8 cellular contexts compared by ENCODE assay signal in the genomic region with DNA sequence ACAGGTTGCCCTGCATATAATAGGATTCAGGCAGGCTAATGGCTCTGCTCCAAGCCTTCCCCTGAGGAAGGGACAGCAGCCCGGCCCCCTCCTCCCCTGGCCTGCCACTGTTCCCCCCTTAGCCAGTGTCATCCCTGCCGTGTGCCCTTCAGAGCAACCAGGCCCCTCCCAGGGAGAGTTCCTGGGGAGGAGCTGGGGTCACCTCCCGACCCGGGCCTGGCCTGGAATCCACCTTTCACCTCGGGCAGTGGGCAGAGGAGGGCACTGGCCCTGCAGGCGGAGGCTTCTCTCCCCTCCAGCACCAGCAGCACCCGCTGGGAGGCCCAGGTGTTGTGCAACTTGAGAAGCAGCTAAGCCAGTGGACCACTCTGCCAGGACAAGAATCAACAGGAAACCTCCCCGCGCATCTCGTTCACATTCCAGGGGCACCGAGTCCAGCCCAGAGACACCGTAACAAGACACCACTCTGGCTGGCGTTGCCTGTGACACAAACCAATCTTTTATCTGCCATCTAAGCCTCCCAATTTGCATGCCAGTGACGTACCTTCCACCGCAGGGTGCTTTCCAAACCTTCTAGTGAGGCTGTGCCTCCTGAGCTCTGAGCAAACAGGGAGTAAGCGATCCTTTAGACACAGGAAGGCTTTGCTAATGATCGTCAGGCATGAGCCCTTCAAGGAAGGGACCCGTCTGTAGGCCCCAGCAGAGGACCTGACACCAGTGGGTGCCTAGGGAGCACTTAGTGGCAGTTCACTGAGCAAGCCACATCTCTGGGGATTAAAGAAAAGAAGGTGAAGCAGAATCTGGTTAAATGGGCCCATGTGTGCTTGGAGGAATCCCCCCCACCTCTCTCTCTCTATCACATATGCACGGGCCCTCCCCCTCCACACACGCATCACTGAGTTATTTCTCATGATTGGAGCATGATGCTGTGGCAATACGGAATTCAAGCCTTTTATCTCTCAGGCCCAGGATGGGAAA.
DNase-seq lines count a peak whose midpoint lies in the region; FAIRE-seq and TF ChIP-seq lines count a peak whose summit lies in the region.

No MANE protein-coding gene starts in this region.

- H3K4ac ChIP-seq in H9 (ENCODE audit: low read depth, low read length) (no peak overlapping the region), trophoblast cell (ENCODE audit: low read depth, low read length) (peak overlapping the region; percentile 9)

- H3K18ac ChIP-seq in H9 (ENCODE audit: insufficient read length, low read depth, low read length) (peak overlapping the region; percentile 36), trophoblast cell (ENCODE audit: low read length) (peak overlapping the region; percentile 57)

- H3K79me2 ChIP-seq in H9 (ENCODE audit: insufficient read depth, low read length) (no peaks in the 10 kb centered on the region), trophoblast cell (ENCODE audit: control insufficient read depth, insufficient read depth, low read length, poor library complexity) (peaks cover 2% of the 10 kb centered on the region)

- H4K8ac ChIP-seq in H9 (replicated peaks; ENCODE audit: insufficient read length, low read depth, low read length) (no peak overlapping the region), trophoblast cell (ENCODE audit: low read depth, low read length) (peak overlapping the region; percentile 59)

- H3K4me1 Mint-ChIP-seq in H9 = peaks cover 38 to 54% of the 10 kb centered on the region in 2 experiments

- no peak overlapping the region for H4K5ac ChIP-seq in H9 (ENCODE audit: insufficient read length, low read depth, low read length)

- H4K12ac ChIP-seq in trophoblast cell (ENCODE audit: low read depth, low read length) = no peak overlapping the region

- H2BK12ac ChIP-seq in H9 (ENCODE audit: insufficient read length, low read depth, low read length) (no peak overlapping the region), trophoblast cell (ENCODE audit: low read length) (peak overlapping the region; percentile 47)

- H3K4me3 Mint-ChIP-seq in H9 = peak overlapping the region; percentile 19 to 27; a peak in 3 of 5 replicates

- H3K27ac ChIP-seq in H9 (ENCODE audit: insufficient read length, low read depth, low read length) = no peak overlapping the region
- H3K27ac ChIP-seq in epithelial cell of prostate = peak overlapping the region; percentile 84
- peak overlapping the region; percentile 51 for H3K27ac ChIP-seq in trophoblast cell (ENCODE audit: low read depth, low read length)

- peaks cover 3 to 5% of the 10 kb centered on the region in 2 experiments for H3K9me3 Mint-ChIP-seq in H9

- H3K4me1 ChIP-seq in H9 (ENCODE audit: insufficient read depth, low read length) (peaks cover 2% of the 10 kb centered on the region; the same call in 1 of the 2 replicates), trophoblast cell (ENCODE audit: control insufficient read depth in 1 of 2, insufficient read depth in 2 of 2, low read length in 2 of 2) (peaks cover 50 to 51% of the 10 kb centered on the region in 2 experiments)

- H3K27ac Mint-ChIP-seq in H9 = peak overlapping the region; percentile 87 to 96 (median 90); a peak in 6 of 7 replicates

- H4K91ac ChIP-seq in H9 (ENCODE audit: insufficient read length, low read depth, low read length) (no peak overlapping the region), trophoblast cell (ENCODE audit: low read depth, low read length) (peak overlapping the region; percentile 74)

- DNase-seq in GM12891 (ENCODE audit: insufficient read length, low spot score) (peak; percentile 77), H9 (peak; percentile 94), NCI-H1048 (lab: John Stamatoyannopoulos, UW) (peak; percentile 93), T-helper 22 cell (ENCODE audit: low read depth) (peak; percentile 37), epithelial cell of prostate (ENCODE audit: low read depth, low spot score) (peak; percentile 99), trophoblast cell (peak; percentile 99 to 100), globus pallidus (ENCODE audit: low spot score) (no peak), inferior parietal cortex (ENCODE audit: extremely low spot score) (no peak)

- no peak overlapping the region for H2AFZ ChIP-seq in H9 (ENCODE audit: low read length)
- H2AFZ ChIP-seq in trophoblast cell (ENCODE audit: insufficient read depth, low read length, poor library complexity) = peak overlapping the region; percentile 18

- peak; percentile 54; the same call in 1 of the 2 replicates for TF ChIP-seq POLR2A in GM12891 (IDR thresholded peaks at IDR 0.05; ENCODE audit: low read depth, low read length)

- peak overlapping the region; percentile 5 for H3K4me2 ChIP-seq in H9 (ENCODE audit: insufficient read depth, insufficient read length, low read length)
- H3K4me2 ChIP-seq in trophoblast cell (ENCODE audit: low read length) = no peak overlapping the region

- peaks cover 15% of the 10 kb centered on the region for H3K27me3 Mint-ChIP-seq in H9 (ENCODE audit: low read depth)

- no CpG with 5 or more reads among the region's 21 CpGs for WGBS in H9 (ENCODE audit: extremely low coverage, insufficient read length, low lambda C conversion rate)
- no CpG with 5 or more reads among the region's 21 CpGs for WGBS in trophoblast cell (ENCODE audit: extremely low coverage, insufficient coverage, insufficient read length)

- H3T11ph ChIP-seq in H9 (ENCODE audit: low read length) = no peak overlapping the region

- H3K27me3 ChIP-seq in H9 (ENCODE audit: insufficient read depth, low read length) (no peaks in the 10 kb centered on the region), trophoblast cell (ENCODE audit: insufficient read depth, low read length) (no peaks in the 10 kb centered on the region)

- no peaks in the 10 kb centered on the region for H3K23me2 ChIP-seq in H9 (ENCODE audit: insufficient read length, low read depth, low read length, poor library complexity, severe bottlenecking)

- no peak overlapping the region for H2BK5ac ChIP-seq in H9 (ENCODE audit: insufficient read length, low read length)
- H2BK5ac ChIP-seq in trophoblast cell (ENCODE audit: low read depth, low read length, poor library complexity) = peak overlapping the region; percentile 56

- no peak overlapping the region for H2BK20ac ChIP-seq in H9 (ENCODE audit: low read depth, low read length, poor library complexity, severe bottlenecking)

- peak; percentile 96 for FAIRE-seq in GM12891 (lab: Jason Lieb, UNC)

- H3K4me3 ChIP-seq in trophoblast cell (ENCODE audit: low read depth, low read length) = no peak overlapping the region

- peaks cover 0 to 5% (median 3%) of the 10 kb centered on the region in 3 experiments; a peak in 4 of 7 replicates for H3K36me3 Mint-ChIP-seq in H9 (ENCODE audit: insufficient read depth in 1 of 3, low read depth in 3 of 3)

- H3K9ac ChIP-seq in H9 (ENCODE audit: extremely low read depth, insufficient read length, low read length) (no peak overlapping the region), trophoblast cell (ENCODE audit: low read length) (no peak overlapping the region)

- H2AK5ac ChIP-seq in H9 (ENCODE audit: insufficient read length, low read length) (no peak overlapping the region), trophoblast cell (ENCODE audit: low read length) (peak overlapping the region; percentile 24)

- no peaks in the 10 kb centered on the region for H3K36me3 ChIP-seq in trophoblast cell (ENCODE audit: control insufficient read depth in 1 of 2, insufficient read depth in 2 of 2, low read length in 2 of 2)

- H3K79me1 ChIP-seq in H9 (ENCODE audit: insufficient read depth, low read depth, low read length, poor library complexity, severe bottlenecking) = no peaks in the 10 kb centered on the region
- peaks cover 30% of the 10 kb centered on the region for H3K79me1 ChIP-seq in trophoblast cell (ENCODE audit: low read length)

- H3K14ac ChIP-seq in H9 (ENCODE audit: insufficient read depth, low read length) = peak overlapping the region; percentile 60
- peak overlapping the region; percentile 69 for H3K14ac ChIP-seq in trophoblast cell (ENCODE audit: low read length)

- H2BK120ac ChIP-seq in H9 (ENCODE audit: low read depth, low read length, poor library complexity, severe bottlenecking) = no peak overlapping the region
- H2BK120ac ChIP-seq in trophoblast cell (ENCODE audit: insufficient read depth, low read length, poor library complexity) = peak overlapping the region; percentile 71

- no peak overlapping the region for H3K23ac ChIP-seq in H9 (ENCODE audit: insufficient read length, low read depth, low read length)
- no peak overlapping the region for H3K23ac ChIP-seq in trophoblast cell (ENCODE audit: low read length)

- no peak for TF ChIP-seq CTCF in H9 (conservative IDR thresholded peaks at IDR 0.05)

- H3K56ac ChIP-seq in H9 (ENCODE audit: insufficient read length, low read depth, low read length) = no peak overlapping the region

- H4K20me1 ChIP-seq in H9 (ENCODE audit: control insufficient read depth, insufficient read depth, insufficient read length) = no peaks in the 10 kb centered on the region

- no peaks in the 10 kb centered on the region for H3K9me3 ChIP-seq in H9 (ENCODE audit: control insufficient read depth, low read depth, low read length)
- no peaks in the 10 kb centered on the region for H3K9me3 ChIP-seq in trophoblast cell (ENCODE audit: insufficient read depth, low read depth, low read length)

- H2BK15ac ChIP-seq in H9 (ENCODE audit: low read depth, low read length) = no peak overlapping the region

TF ChIP-seq in GM12891, 5 proteins besides CTCF, POLR2A, EP300 and RAD21:
- no peak for TF ChIP-seq SPI1 (IDR thresholded peaks at IDR 0.05; ENCODE audit: low read depth, low read length)
- peak; percentile 100 for TF ChIP-seq POU2F2 (IDR thresholded peaks at IDR 0.05; ENCODE audit: low read depth, low read length)
- no peak for TF ChIP-seq PAX5 (IDR thresholded peaks at IDR 0.05; ENCODE audit: insufficient read depth, low read length, severe bottlenecking)
- TF ChIP-seq TAF1 (IDR thresholded peaks at IDR 0.05; ENCODE audit: low read depth, low read length) = no peak; the same call in 1 of the 2 replicates
- TF ChIP-seq POLR2AphosphoS5 (IDR thresholded peaks at IDR 0.05; ENCODE audit: low read depth, low read length) = peak; percentile 53; the same call in 1 of the 2 replicates

Comparison
In these comparisons a context has a peak if more than half of its experiments do, and no peak if none do; other contexts are left out.
1. DNase-seq: peak in GM12891 (single experiment), H9 (single experiment), NCI-H1048 (single experiment), T-helper 22 cell (single experiment), epithelial cell of prostate (single experiment) and trophoblast cell (2 of 2); none in globus pallidus (single experiment) and inferior parietal cortex (single experiment).